In genomic region chr11:518463-519202, GRCh38 we compare ENCODE assay signal across 1 cellular context.
TF ChIP-seq lines count a peak whose summit lies in the region.

No MANE protein-coding gene starts in this region.

TF ChIP-seq in K562, 482 proteins besides CTCF, POLR2A, EP300 and RAD21 (continued from another document):
- TF ChIP-seq ZNF398 (CRISPR knock-in tag; IDR thresholded peaks at IDR 0.05) = no peak
- peak in 1 of 2 experiments; percentile 57; a peak in 1 of 3 replicates for TF ChIP-seq CBX3 (IDR thresholded peaks at IDR 0.05; ENCODE audit: borderline replicate concordance in 1 of 2, low read length in 2 of 2)
- TF ChIP-seq ZNF316 (IDR thresholded peaks at IDR 0.05) = peak; percentile 49
- TF ChIP-seq SIN3A (IDR thresholded peaks at IDR 0.05; ENCODE audit: borderline replicate concordance in 2 of 2, control insufficient read depth in 1 of 2, low read depth in 2 of 2, low read length in 2 of 2) = peak in 1 of 2 experiments; percentile 36; a peak in 1 of 4 replicates
- no peak for TF ChIP-seq ZC3H11A (IDR thresholded peaks at IDR 0.05; ENCODE audit: low read depth, low read length)
- peak; percentile 47 for TF ChIP-seq CREB1 (IDR thresholded peaks at IDR 0.05)
- TF ChIP-seq CREB1 (CRISPR knock-in tag; IDR thresholded peaks at IDR 0.05) = peak; percentile 71; the same call in 1 of the 2 replicates
- TF ChIP-seq MAFG (tag; conservative IDR thresholded peaks at IDR 0.05) = no peak
- TF ChIP-seq ZNF395 (CRISPR knock-in tag; IDR thresholded peaks at IDR 0.05) = peak; percentile 81; the same call in 1 of the 2 replicates
- TF ChIP-seq TAF15 (IDR thresholded peaks at IDR 0.05; ENCODE audit: low read depth, low read length) = no peak
- TF ChIP-seq PHF8 (IDR thresholded peaks at IDR 0.05; ENCODE audit: borderline replicate concordance, low read length) = peak; percentile 59; the same call in 1 of the 2 replicates
- peak in 2 of 3 experiments; percentile 28 to 74 for TF ChIP-seq YY1 (IDR thresholded peaks at IDR 0.05; ENCODE audit: borderline replicate concordance in 1 of 3, control insufficient read depth in 1 of 3, extremely low read depth in 1 of 3, insufficient read depth in 3 of 3, insufficient read length in 1 of 3, insufficient replicate concordance in 2 of 3, low read depth in 1 of 3, low read length in 2 of 3)
- no peak for TF ChIP-seq NUFIP1 (IDR thresholded peaks at IDR 0.05; ENCODE audit: partially characterized antibody)
- 0 out of 2 replicates have a peak, but pooled peaks have one; percentile 5 for TF ChIP-seq BCOR (IDR thresholded peaks at IDR 0.05)
- TF ChIP-seq SAFB (IDR thresholded peaks at IDR 0.05; ENCODE audit: borderline replicate concordance, low read depth, low read length) = peak; percentile 97
- TF ChIP-seq TBL1XR1 (IDR thresholded peaks at IDR 0.05; ENCODE audit: low read length in 2 of 2) = peak in 1 of 2 experiments; percentile 26; a peak in 1 of 4 replicates
- peak; percentile 25; the same call in 1 of the 2 replicates for TF ChIP-seq GTF2F1 (IDR thresholded peaks at IDR 0.05; ENCODE audit: low read depth, low read length)
- TF ChIP-seq AFF1 (IDR thresholded peaks at IDR 0.05; ENCODE audit: low read depth in 1 of 2, partially characterized antibody in 2 of 2) = peak in 1 of 2 experiments; percentile 38
- peak; percentile 32 for TF ChIP-seq NFIC (IDR thresholded peaks at IDR 0.05)
- TF ChIP-seq NCOA6 (IDR thresholded peaks at IDR 0.05) = no peak
- peak; percentile 43; the same call in 1 of the 2 replicates for TF ChIP-seq TCF7 (IDR thresholded peaks at IDR 0.05; ENCODE audit: borderline replicate concordance)
- no peak for TF ChIP-seq BRD9 (IDR thresholded peaks at IDR 0.05; ENCODE audit: low read depth, partially characterized antibody)
- TF ChIP-seq U2AF1 (optimal IDR thresholded peaks at IDR 0.05; ENCODE audit: low read depth, low read length) = peak; percentile 71
- peak; percentile 81 for TF ChIP-seq RBM25 (IDR thresholded peaks at IDR 0.05; ENCODE audit: low read depth, low read length, severe bottlenecking)
- TF ChIP-seq HINFP (tag; conservative IDR thresholded peaks at IDR 0.05; ENCODE audit: low read depth) = no peak
- no peak for TF ChIP-seq BRF2 (IDR thresholded peaks at IDR 0.05; ENCODE audit: borderline replicate concordance, insufficient read depth, insufficient read length)
- TF ChIP-seq DNMT1 (IDR thresholded peaks at IDR 0.05) = no peak
- TF ChIP-seq POLR3A (IDR thresholded peaks at IDR 0.05; ENCODE audit: borderline replicate concordance, extremely low read depth, insufficient read depth, insufficient read length) = no peak
- TF ChIP-seq ZNF696 (CRISPR knock-in tag; conservative IDR thresholded peaks at IDR 0.05) = no peak
- TF ChIP-seq JUND (IDR thresholded peaks at IDR 0.05; ENCODE audit: borderline replicate concordance, low read depth, low read length) = peak; percentile 8
- TF ChIP-seq JUND (tag; IDR thresholded peaks at IDR 0.05; ENCODE audit: borderline replicate concordance, low read depth, low read length) = no peak
- TF ChIP-seq SMARCC2 (IDR thresholded peaks at IDR 0.05; ENCODE audit: low read depth) = no peak
- TF ChIP-seq POLR2H (tag; IDR thresholded peaks at IDR 0.05; ENCODE audit: low read depth) = no peak
- TF ChIP-seq MEF2D (tag; conservative IDR thresholded peaks at IDR 0.05; ENCODE audit: low read depth) = no peak
- no peak for TF ChIP-seq NCOA2 (IDR thresholded peaks at IDR 0.05; ENCODE audit: partially characterized antibody in 2 of 2)
- TF ChIP-seq ID3 (CRISPR knock-in tag; IDR thresholded peaks at IDR 0.05) = no peak
- peak; percentile 87 for TF ChIP-seq ID3 (tag; IDR thresholded peaks at IDR 0.05)
- no peak for TF ChIP-seq STAT5A (IDR thresholded peaks at IDR 0.05; ENCODE audit: borderline replicate concordance, low read length)
- TF ChIP-seq ZNF668 (CRISPR knock-in tag; IDR thresholded peaks at IDR 0.05) = no peak
- no peak for TF ChIP-seq LARP7 (IDR thresholded peaks at IDR 0.05)
- TF ChIP-seq DLX4 (CRISPR knock-in tag; IDR thresholded peaks at IDR 0.05) = no peak
- TF ChIP-seq HMGXB4 (CRISPR knock-in tag; IDR thresholded peaks at IDR 0.05) = peak; percentile 78; the same call in 1 of the 2 replicates
- TF ChIP-seq ZBTB5 (IDR thresholded peaks at IDR 0.05) = no peak
- TF ChIP-seq STAT5B (CRISPR knock-in tag; IDR thresholded peaks at IDR 0.05) = no peak
- 0 out of 2 replicates have a peak, but pooled peaks have one; percentile 14 for TF ChIP-seq NR4A1 (CRISPR knock-in tag; IDR thresholded peaks at IDR 0.05)
- TF ChIP-seq NR4A1 (tag; IDR thresholded peaks at IDR 0.05) = peak; percentile 69; the same call in 1 of the 2 replicates
- peak; percentile 52 for TF ChIP-seq ATF3 (IDR thresholded peaks at IDR 0.05)
- peak; percentile 85 for TF ChIP-seq ATF3 (CRISPR knock-in tag; conservative IDR thresholded peaks at IDR 0.05)
- TF ChIP-seq RBM22 (IDR thresholded peaks at IDR 0.05; ENCODE audit: low read depth, low read length, poor library complexity, severe bottlenecking) = no peak
- TF ChIP-seq RFX1 (IDR thresholded peaks at IDR 0.05) = no peak
TF ChIP-seq in K562: peak in this region for 164.
